In genomic region chr7:50304911-50305621, GRCh38 we compare ENCODE assay signal across 8 cellular contexts. TPM values are rescaled to one million over a fixed set of nuclear protein-coding genes. Genes with fewer than 3 reads are reported as not detected.
DNase-seq lines count a peak whose midpoint lies in the region; ATAC-seq and TF ChIP-seq lines count a peak whose summit lies in the region.

No MANE protein-coding gene starts in this region.

- intact Hi-C loops in natural killer cell (cut with micrococcal nuclease) = no loop called here

- in situ Hi-C loops in astrocyte of the cerebellum (cut with HindIII; ENCODE audit: low sequenced_read_pairs) = no loop called here

- H3K36me3 Mint-ChIP-seq in natural killer cell = no peaks in the 10 kb centered on the region

- peaks cover 47 to 61% of the 10 kb centered on the region in 2 donors for H3K4me1 Mint-ChIP-seq in natural killer cell

- H3K27me3 Mint-ChIP-seq in natural killer cell (ENCODE audit: low read depth in 2 of 2) = no peaks in the 10 kb centered on the region

- H3K9me3 ChIP-seq in Peyer's patch = no peaks in the 10 kb centered on the region

- peak overlapping the region; percentile 99 for H3K4me3 Mint-ChIP-seq in natural killer cell

- H3K9me3 Mint-ChIP-seq in natural killer cell = no peaks in the 10 kb centered on the region

- peak in 2 of 3 donors; percentile 80 to 89 for DNase-seq in Peyer's patch
- DNase-seq in astrocyte of the cerebellum (ENCODE audit: low read depth) = no peak
- DNase-seq in natural killer cell = peak; percentile 46
- DNase-seq in superior temporal gyrus (ENCODE audit: extremely low spot score) = no peak
- DNase-seq in middle frontal gyrus (ENCODE audit: extremely low spot score, low spot score) = no peak
- no peak for DNase-seq in omental fat pad (ENCODE audit: low spot score)

- H3K4me1 ChIP-seq in Peyer's patch = no peaks in the 10 kb centered on the region

- H3K27me3 ChIP-seq in Peyer's patch = peaks cover 0 to 2% of the 10 kb centered on the region in 2 donors

- H3K27ac Mint-ChIP-seq in natural killer cell = peak overlapping the region in 1 of 2 donors; percentile 98

- ATAC-seq in GM18517 (IDR thresholded peaks at IDR 0.05; ENCODE audit: unreplicated experiment) = peak; percentile 41
- peak; percentile 43 for ATAC-seq in HG02642 (IDR thresholded peaks at IDR 0.05; ENCODE audit: poor library complexity, unreplicated experiment)
- peak; percentile 51 to 68 (median 65) for ATAC-seq in natural killer cell
- ATAC-seq in omental fat pad (ENCODE audit: low FRiP score) = no peak

- peak in 1 of 2 donors; percentile 25 for TF ChIP-seq POLR2A in Peyer's patch (IDR thresholded peaks at IDR 0.05)

- H3K36me3 ChIP-seq in Peyer's patch = no peaks in the 10 kb centered on the region

- TF ChIP-seq CTCF in Peyer's patch (IDR thresholded peaks at IDR 0.05) = no peak
- TF ChIP-seq CTCF in astrocyte of the cerebellum (IDR thresholded peaks at IDR 0.05; ENCODE audit: low read depth, low read length, missing control alignments) = no peak
- TF ChIP-seq CTCF in natural killer cell (IDR thresholded peaks at IDR 0.05) = no peak
- no peak for TF ChIP-seq CTCF in omental fat pad (IDR thresholded peaks at IDR 0.05)

- peak overlapping the region; percentile 84 to 95 (median 87) for H3K27ac ChIP-seq in Peyer's patch

- H3K4me3 ChIP-seq in Peyer's patch (peak overlapping the region; percentile 57 to 75 (median 64)), astrocyte of the cerebellum (ENCODE audit: low read depth, low read length) (peak overlapping the region; percentile 39)

RNA-seq across cellular contexts. Expression of gene IKZF1, which starts 0.6 kb away (rescaled TPM):
- 100 to 1,000 TPM in 1 of 4 donors, 10 to 100 TPM in 3; 25.3 to 108 (median 31.7) TPM for total RNA-seq in Peyer's patch
- 100 to 1,000 TPM; 294 to 391 (median 350) TPM for total RNA-seq in natural killer cell
- total RNA-seq in omental fat pad = 10 to 100 TPM; 14.6 to 34.5 (median 21.7) TPM

Comparison
In these comparisons a context has a peak if more than half of its experiments do, and no peak if none do; other contexts are left out.
1. DNase-seq: peak in Peyer's patch (2 of 3) and natural killer cell (single experiment); none in astrocyte of the cerebellum (single experiment), superior temporal gyrus (single experiment), middle frontal gyrus (single experiment) and omental fat pad (single experiment).